ENCODE assay signal across 19 cellular contexts in the genomic region with DNA sequence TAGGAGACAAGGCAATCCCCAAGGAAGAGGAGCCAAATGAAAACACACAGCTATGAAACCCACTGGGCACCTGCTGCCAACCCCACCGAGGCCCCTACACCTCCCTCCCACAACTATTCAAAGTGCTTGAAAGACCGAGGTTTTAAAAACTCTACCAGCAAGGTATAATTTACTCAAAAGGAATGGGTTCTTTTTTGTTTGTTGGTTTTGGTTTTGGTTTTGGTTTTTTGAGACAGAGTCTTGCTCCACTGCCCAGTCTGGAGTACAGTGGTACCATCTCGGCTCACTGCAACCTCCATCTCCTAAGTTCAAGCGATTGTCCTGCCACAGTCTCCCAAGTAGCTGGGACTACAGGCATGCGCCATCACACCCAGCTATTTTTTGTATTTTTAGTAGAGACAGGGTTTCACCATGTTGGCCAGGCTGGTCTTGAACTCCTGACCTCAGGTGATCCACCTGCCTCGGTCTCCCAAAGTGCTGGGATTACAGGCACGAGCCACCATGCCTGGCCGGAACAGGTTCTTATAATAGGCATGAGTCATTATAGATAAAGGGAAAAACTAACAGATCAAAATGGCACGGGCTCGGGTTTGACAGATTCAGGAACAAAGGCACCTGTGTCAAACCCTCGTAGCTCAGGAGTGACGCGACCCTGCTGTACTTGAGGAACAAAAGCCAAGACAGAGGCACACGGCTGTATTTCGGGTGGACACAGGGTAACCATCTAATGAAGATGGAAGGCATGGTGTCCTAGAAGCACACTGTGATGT. TPM values are rescaled to one million over a fixed set of nuclear protein-coding genes. Genes with fewer than 3 reads are reported as not detected.
DNase-seq lines count a peak whose midpoint lies in the region; ATAC-seq, FAIRE-seq and TF ChIP-seq lines count a peak whose summit lies in the region.
"Had no signal": no experiment of that assay in that cellular context is flagged by ENCODE, and none has a peak within 500 bp of the region (broad histone marks: within the 10 kb centered on the region; RNA-seq: fewer than 3 reads in every experiment).

No MANE protein-coding gene starts in this region.

- H4K20me1 ChIP-seq in astrocyte (ENCODE audit: insufficient read depth, low read length) (peaks cover 83% of the 10 kb centered on the region), osteoblast (ENCODE audit: insufficient read depth, low read length) (peaks cover 45% of the 10 kb centered on the region)

- DNase-seq in activated T-cell treated with anti-CD3 and anti-CD28 coated beads, Interleukin-2, amount 50 U/mL, for 24 hours, result no peak
- DNase-seq in activated T-cell treated with anti-CD3 and anti-CD28 coated beads, Interleukin-2, amount 50 U/mL, for 1 hour, result no peak
- DNase-seq in HFFc6 (no peak), astrocyte (ENCODE audit: low read depth) (no peak), osteoblast (ENCODE audit: insufficient read length, low spot score, missing footprints) (peak; percentile 50), GM12891 (ENCODE audit: insufficient read length, low spot score) (no peak), HK-2 (ENCODE audit: unreplicated experiment) (no peak)
- DNase-seq: activated CD4-positive, alpha-beta T cell treated with anti-CD3 and anti-CD28 coated beads, Interleukin-2, amount 50 U/mL, for 4 hours; activated effector memory CD4-positive, alpha-beta T cell treated with Interleukin-2 at 50 U/mL for 16 hours; C1 segment of cervical spinal cord; MV-4-11; NCI-H1930; NK-92 treated with Interleukin-12 subunit alpha and Interleukin-12 subunit beta, amount 100 ng/mL, for 24 hours; right lobe of liver had no signal

- no peaks in the 10 kb centered on the region for H3K4me1 ChIP-seq in astrocyte (ENCODE audit: insufficient read depth, low read length)
- peaks cover under 1% of the 10 kb centered on the region for H3K4me1 ChIP-seq in osteoblast (ENCODE audit: insufficient read depth, low read length)
- H3K4me1 ChIP-seq: ascending aorta, right lobe of liver had no signal

- peaks cover 51% of the 10 kb centered on the region for H3K4me1 Mint-ChIP-seq in activated T-cell treated with anti-CD3 and anti-CD28 coated beads, Interleukin-2, amount 50 U/mL, for 24 hours (ENCODE audit: low read depth)
- peaks cover 29% of the 10 kb centered on the region for H3K4me1 Mint-ChIP-seq in HFFc6 (ENCODE audit: low read depth)
- peaks cover 11% of the 10 kb centered on the region for H3K4me1 Mint-ChIP-seq in astrocyte (ENCODE audit: low read depth, unreplicated experiment)

- TF ChIP-seq POLR2A in GM12891 (IDR thresholded peaks at IDR 0.05; ENCODE audit: low read depth, low read length), result no peak

- H3K4me2 ChIP-seq in astrocyte (ENCODE audit: low read length) (no peak overlapping the region), osteoblast (ENCODE audit: insufficient read depth, low read length) (no peak overlapping the region)

- H2AFZ ChIP-seq in astrocyte (ENCODE audit: low read depth, low read length) (no peak overlapping the region), osteoblast (ENCODE audit: low read length) (no peak overlapping the region)

- H3K79me2 ChIP-seq in astrocyte (ENCODE audit: insufficient read depth, low read length), result peaks cover 88% of the 10 kb centered on the region
- peaks cover 84% of the 10 kb centered on the region for H3K79me2 ChIP-seq in osteoblast (ENCODE audit: insufficient read depth, low read length)

- H3K36me3 ChIP-seq in astrocyte (ENCODE audit: insufficient read depth, low read length) (peaks cover 8% of the 10 kb centered on the region), osteoblast (ENCODE audit: insufficient read depth, low read length) (peaks cover 28% of the 10 kb centered on the region)
- H3K36me3 ChIP-seq: ascending aorta, right lobe of liver had no signal

- no peak for ATAC-seq in HG03135 (IDR thresholded peaks at IDR 0.05; ENCODE audit: unreplicated experiment)
- ATAC-seq: K562, right lobe of liver, SK-N-SH treated with all-trans-retinoic acid at 6 μM for 48 hours had no signal

- H3K27me3 Mint-ChIP-seq in activated T-cell treated with anti-CD3 and anti-CD28 coated beads, Interleukin-2, amount 50 U/mL, for 24 hours, result no peaks in the 10 kb centered on the region
- H3K27me3 Mint-ChIP-seq in HFFc6 (ENCODE audit: insufficient read depth), result peaks cover 4% of the 10 kb centered on the region
- H3K27me3 Mint-ChIP-seq in astrocyte (ENCODE audit: low read depth, unreplicated experiment), result no peaks in the 10 kb centered on the region

- H3K9me3 ChIP-seq in astrocyte (ENCODE audit: insufficient read depth, low read depth, low read length), result no peaks in the 10 kb centered on the region
- no peaks in the 10 kb centered on the region for H3K9me3 ChIP-seq in osteoblast (ENCODE audit: low read depth, low read length)
- H3K9me3 ChIP-seq: ascending aorta, right lobe of liver had no signal

- H3K27ac ChIP-seq in astrocyte (ENCODE audit: low read depth, low read length) (no peak overlapping the region), osteoblast (ENCODE audit: low read depth, low read length) (no peak overlapping the region)
- H3K27ac ChIP-seq: ascending aorta, right lobe of liver had no signal

- no peaks in the 10 kb centered on the region for H3K9me3 Mint-ChIP-seq in activated T-cell treated with anti-CD3 and anti-CD28 coated beads, Interleukin-2, amount 50 U/mL, for 24 hours
- H3K9me3 Mint-ChIP-seq in HFFc6, result peaks cover 4% of the 10 kb centered on the region; the same call in 1 of the 2 replicates
- no peaks in the 10 kb centered on the region for H3K9me3 Mint-ChIP-seq in astrocyte (ENCODE audit: unreplicated experiment)

- H3K36me3 Mint-ChIP-seq in activated T-cell treated with anti-CD3 and anti-CD28 coated beads, Interleukin-2, amount 50 U/mL, for 24 hours (ENCODE audit: low read depth), result peaks cover 84% of the 10 kb centered on the region
- H3K36me3 Mint-ChIP-seq in HFFc6 (ENCODE audit: low read depth), result peaks cover 41% of the 10 kb centered on the region; the same call in 1 of the 2 replicates
- peaks cover 20% of the 10 kb centered on the region for H3K36me3 Mint-ChIP-seq in astrocyte (ENCODE audit: low read depth, unreplicated experiment)

- no peak overlapping the region for H3K4me3 Mint-ChIP-seq in activated T-cell treated with anti-CD3 and anti-CD28 coated beads, Interleukin-2, amount 50 U/mL, for 24 hours
- no peak overlapping the region for H3K4me3 Mint-ChIP-seq in HFFc6
- no peak overlapping the region for H3K4me3 Mint-ChIP-seq in astrocyte (ENCODE audit: unreplicated experiment)

- no peaks in the 10 kb centered on the region for H3K27me3 ChIP-seq in astrocyte (ENCODE audit: insufficient read depth, low read length)
- no peaks in the 10 kb centered on the region for H3K27me3 ChIP-seq in osteoblast (ENCODE audit: insufficient read depth, low read length)
- H3K27me3 ChIP-seq: ascending aorta, right lobe of liver had no signal

- no peak overlapping the region for H3K9ac ChIP-seq in astrocyte (ENCODE audit: low read length)

- H3K27ac Mint-ChIP-seq in activated T-cell treated with anti-CD3 and anti-CD28 coated beads, Interleukin-2, amount 50 U/mL, for 24 hours, result peak overlapping the region; percentile 88
- H3K27ac Mint-ChIP-seq in HFFc6 (peak overlapping the region; percentile 40), astrocyte (ENCODE audit: unreplicated experiment) (peak overlapping the region; percentile 30)

- TF ChIP-seq CTCF in HFFc6 (IDR thresholded peaks at IDR 0.05) (no peak), astrocyte (IDR thresholded peaks at IDR 0.05; ENCODE audit: insufficient read depth, low read depth, low read length) (no peak), osteoblast (IDR thresholded peaks at IDR 0.05; ENCODE audit: extremely low read depth, low read depth, low read length) (no peak)

- FAIRE-seq in astrocyte (lab: Jason Lieb, UNC) (no peak), GM12891 (lab: Jason Lieb, UNC) (no peak)
- FAIRE-seq: K562, RCC 7860 had no signal

- no peak overlapping the region for H3K4me3 ChIP-seq in astrocyte (ENCODE audit: insufficient read depth, low read depth, low read length)
- H3K4me3 ChIP-seq in osteoblast (ENCODE audit: insufficient read depth, low read length), result no peak overlapping the region
- H3K4me3 ChIP-seq: ascending aorta, K562, right lobe of liver had no signal

TF ChIP-seq in GM12891, 5 proteins besides CTCF, POLR2A, EP300 and RAD21:
- TF ChIP-seq PAX5 (IDR thresholded peaks at IDR 0.05; ENCODE audit: insufficient read depth, low read length, severe bottlenecking) (no peak), TAF1 (IDR thresholded peaks at IDR 0.05; ENCODE audit: low read depth, low read length) (no peak), SPI1 (IDR thresholded peaks at IDR 0.05; ENCODE audit: low read depth, low read length) (no peak), POLR2AphosphoS5 (IDR thresholded peaks at IDR 0.05; ENCODE audit: low read depth, low read length) (no peak), POU2F2 (IDR thresholded peaks at IDR 0.05; ENCODE audit: low read depth, low read length) (no peak)
TF ChIP-seq in GM12891: peak in this region for 0.

RNA-seq across cellular contexts. Expression of gene COTL1, which starts 40.7 kb away (rescaled TPM):
- total RNA-seq in HFFc6 (2021; fragmentation: NEBNext Ultra II Directional; extraction: Animal tissue kit (Norgen Biotek cat#: 25700)), result 100 to 1,000 TPM; 580 to 681 (median 632) TPM
- total RNA-seq in astrocyte (300 and 359 TPM in 2 replicates), osteoblast (145 and 170 TPM in 2 replicates)
- 283 TPM for polyA plus RNA-seq in GM12891 (2012; ENCODE audit: low read depth, missing spikeins)

Comparison
In these comparisons a context has a peak if more than half of its experiments do, and no peak if none do; other contexts are left out.
1. H3K27ac Mint-ChIP-seq: peak in every context shown above with its lines; median percentile 88 in activated T-cell treated with anti-CD3 and anti-CD28 coated beads, Interleukin-2, amount 50 U/mL, for 24 hours; 40 in HFFc6; 30 in astrocyte.